In the genomic region with DNA sequence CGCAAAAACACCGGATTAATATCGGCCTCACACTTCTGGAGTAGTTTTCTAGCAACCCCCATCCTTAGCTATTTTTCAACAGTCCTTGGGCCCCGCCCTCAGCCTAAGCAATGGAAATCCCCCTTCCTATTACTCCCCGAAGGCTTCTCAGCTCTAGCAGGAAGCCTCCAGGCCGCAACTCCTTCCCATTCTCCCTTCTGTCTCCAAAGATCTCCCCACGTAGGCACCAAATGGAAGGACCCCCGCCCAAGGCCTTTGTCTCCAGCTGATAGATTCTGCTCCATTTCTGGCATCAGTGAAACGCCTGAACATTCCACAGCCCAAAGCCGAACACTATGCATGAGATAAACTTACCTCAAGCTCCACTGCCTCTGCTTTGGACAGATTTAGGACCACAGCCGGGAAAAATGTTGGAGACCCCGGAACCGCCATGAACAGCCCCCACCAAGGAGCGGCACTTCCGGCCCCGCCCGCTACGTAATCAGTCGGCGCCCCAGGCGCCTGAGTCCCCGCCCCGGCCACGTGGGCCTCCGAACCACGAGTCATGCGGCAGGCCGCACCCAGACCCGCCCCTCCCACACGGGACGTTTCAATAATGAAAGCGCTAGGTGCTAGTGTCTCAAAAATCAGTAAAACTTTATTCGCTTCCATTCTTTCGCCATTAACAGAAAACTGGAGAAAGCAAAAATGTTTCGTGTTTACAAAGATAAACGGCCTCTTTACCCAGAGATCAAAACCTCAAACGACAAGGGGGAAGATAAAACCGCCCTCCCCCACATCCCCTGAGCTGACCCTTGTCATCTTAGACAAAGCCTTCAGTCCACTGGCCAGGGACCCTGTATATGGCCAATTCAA, we compare ENCODE assay signal across 8 cellular contexts. TPM values are rescaled to one million over a fixed set of nuclear protein-coding genes. Genes with fewer than 3 reads are reported as not detected.
DNase-seq lines count a peak whose midpoint lies in the region; ATAC-seq, FAIRE-seq and TF ChIP-seq lines count a peak whose summit lies in the region.

A gene (minus strand): TSS at position 468 of the 855 bp plus-strand sequence. CDS start 611 bp downstream, outside the sequence.

- intact Hi-C loops in T-helper 2 cell treated with Interferon-gamma antibody and Interleukin-4, amounts not matched to agents 100 ng/mL and 5 ng/mL, for 36 hours (cut with micrococcal nuclease), result loop anchor here (1.0 to 10.0 kb wide), 10 partner anchors 41 to 926 kb away; a partner anchor contains a TSS
- intact Hi-C loops in right cardiac atrium (cut with DNase I), result loop anchor here in 1 of 4 donors (5.0 kb wide), 1 partner anchor 41 kb away; a partner anchor contains a TSS

- ATAC-seq in GM18505 (IDR thresholded peaks at IDR 0.05; ENCODE audit: unreplicated experiment), result peak; percentile 97
- peak; percentile 94 for ATAC-seq in HG02943 (IDR thresholded peaks at IDR 0.05; ENCODE audit: low read depth, unreplicated experiment)
- peak; percentile 99 to 100 for ATAC-seq in right cardiac atrium

- peak within 1 kb of the TSS; percentile 96 for H3K27ac ChIP-seq in right cardiac atrium (ENCODE audit: low read length)

- WGBS in right cardiac atrium, result under 1% methylated on average over 38 of the region's 38 CpGs

- DNase-seq in NCI-H187 (lab: John Stamatoyannopoulos, UW) (peak; percentile 78 to 87), anterior cingulate cortex (lab: John Stamatoyannopoulos, UW) (peak; percentile 36 to 95 (median 86)), right cardiac atrium (peak; percentile 96 to 98 (median 97)), pulmonary artery endothelial cell (ENCODE audit: low read depth, low spot score) (peak; percentile 71), urothelium cell line (ENCODE audit: low spot score) (peak; percentile 97)

- peaks cover 2% of the 10 kb centered on the region for H3K4me1 ChIP-seq in right cardiac atrium (ENCODE audit: control insufficient read depth, insufficient read depth, low read length)

- no peak for FAIRE-seq in urothelium cell line (lab: Jason Lieb, UNC)

- H3K9me3 ChIP-seq in right cardiac atrium (ENCODE audit: control insufficient read depth, low read length), result no peaks in the 10 kb centered on the region

- H3K4me3 ChIP-seq in right cardiac atrium (ENCODE audit: low read length), result peak within 1 kb of the TSS; percentile 97

- peak; percentile 90 for TF ChIP-seq POLR2A in GM18505 (IDR thresholded peaks at IDR 0.05; ENCODE audit: borderline replicate concordance, extremely low read depth, insufficient read depth, insufficient read length)

- H3K27me3 ChIP-seq in right cardiac atrium (ENCODE audit: control insufficient read depth, insufficient read depth), result no peaks in the 10 kb centered on the region

RNA-seq across cellular contexts. Expression of the gene that starts here (rescaled TPM):
- 53.5 and 54.4 TPM in 2 replicates for total RNA-seq in T-helper 2 cell treated with Interferon-gamma antibody and Interleukin-4, amounts not matched to agents 100 ng/mL and 5 ng/mL, for 36 hours
- total RNA-seq in right cardiac atrium, result 10 to 100 TPM in 1 of 4 donors, 1 to 10 TPM in 3; 7.3 to 12.8 (median 8.9) TPM
- 4.8 TPM for polyA plus RNA-seq in right cardiac atrium
- total RNA-seq in pulmonary artery endothelial cell, result 73.7 and 104 TPM in 2 replicates

Comparison
In these comparisons a context has a peak if more than half of its experiments do, and no peak if none do; other contexts are left out.
1. Peak in every context shown above with its lines: DNase-seq, ATAC-seq, H3K4me3 ChIP-seq and H3K27ac ChIP-seq.